Comparison of ENCODE assay signal across 8 cellular contexts in genomic region chr3:16060358-16060852, GRCh38.
DNase-seq lines count a peak whose midpoint lies in the region; ATAC-seq and TF ChIP-seq lines count a peak whose summit lies in the region.

No MANE protein-coding gene starts in this region.

- peak; percentile 52; the same call in 2 of the 3 replicates for ATAC-seq in GM23338
- ATAC-seq in left ventricle myocardium superior: peak; percentile 77
- ATAC-seq in gastrocnemius medialis: peak; percentile 85 to 89

- H3K4me3 ChIP-seq in GM23338 (no peak overlapping the region), gastrocnemius medialis (peak overlapping the region in 2 of 4 donors; percentile 3 to 4)

- H3K27ac Mint-ChIP-seq in GM23338: no peak overlapping the region

- DNase-seq in GM23338 (ENCODE audit: low spot score) (peak; percentile 29), amniotic stem cell (lab: John Stamatoyannopoulos, UW) (peak; percentile 87), left ventricle myocardium superior (peak; percentile 47), gastrocnemius medialis (peak; percentile 89), NCI-H2107 treated with DMSO at 0.1 percent for 48 hours (lab: John Stamatoyannopoulos, UW; ENCODE audit: unreplicated experiment) (no peak), COR-L47 (lab: John Stamatoyannopoulos, UW) (no peak), NCI-H1694 (lab: John Stamatoyannopoulos, UW) (no peak)
- no peak for DNase-seq in effector CD8-positive, alpha-beta T cell (lab: John Stamatoyannopoulos, UW)

- H3K4me2 ChIP-seq in GM23338: no peak overlapping the region

- H3K27ac ChIP-seq in GM23338 (ENCODE audit: low read depth) (no peak overlapping the region), gastrocnemius medialis (peak overlapping the region; percentile 83 to 90 (median 86))

- H3K9me3 ChIP-seq in gastrocnemius medialis: no peaks in the 10 kb centered on the region

- H3K9me2 ChIP-seq in GM23338 (ENCODE audit: insufficient read depth): peaks cover 4% of the 10 kb centered on the region; the same call in 1 of the 2 replicates

- no peaks in the 10 kb centered on the region for H3K27me3 Mint-ChIP-seq in GM23338 (ENCODE audit: insufficient read depth, low read depth, poor library complexity)

- no peaks in the 10 kb centered on the region for H3K36me3 Mint-ChIP-seq in GM23338 (ENCODE audit: low read depth)

- H3K79me2 ChIP-seq in GM23338 (replicated peaks; ENCODE audit: insufficient read depth): no peaks in the 10 kb centered on the region

- peak in 1 of 2 donors; percentile 72 for TF ChIP-seq POLR2A in gastrocnemius medialis (IDR thresholded peaks at IDR 0.05)

- H3K4me3 Mint-ChIP-seq in GM23338: no peak overlapping the region

- H3K27me3 ChIP-seq in GM23338 (ENCODE audit: insufficient read depth) (no peaks in the 10 kb centered on the region), gastrocnemius medialis (no peaks in the 10 kb centered on the region)

- peak in 1 of 2 experiments; percentile 40; a peak in 2 of 4 replicates for TF ChIP-seq CTCF in GM23338 (conservative IDR thresholded peaks at IDR 0.05; ENCODE audit: low read depth in 2 of 2)
- TF ChIP-seq CTCF in gastrocnemius medialis (IDR thresholded peaks at IDR 0.05 in 4 of 5, conservative IDR thresholded peaks at IDR 0.05 in 1 of 5): peak in 1 of 5 experiments; percentile 8

- H3K4me1 ChIP-seq in GM23338 (ENCODE audit: insufficient read depth) (0 out of 2 replicates have a peak, but pooled peaks cover 5% of the 10 kb centered on the region), gastrocnemius medialis (peaks cover 51 to 54% of the 10 kb centered on the region in 2 donors)

- H3K9me3 Mint-ChIP-seq in GM23338: no peaks in the 10 kb centered on the region

- in situ Hi-C loops in gastrocnemius medialis (cut with MboI; ENCODE audit: low sequenced_read_pairs in 4 of 4): loop anchor here in 1 of 4 donors (5.0 kb wide), 1 partner anchor 112 kb away; the partner anchor contains the start of gene GALNT15

- intact Hi-C loops in left ventricle myocardium superior (cut with micrococcal nuclease): no loop called here
- intact Hi-C loops in gastrocnemius medialis (cut with DNase I; ENCODE audit: low total_unique reads): loop anchor here (2.0 to 5.0 kb wide), 4 partner anchors 52 to 1538 kb away; no protein-coding TSS in a partner anchor

- H3F3A ChIP-seq in GM23338 (replicated peaks; ENCODE audit: low read depth): no peaks in the 10 kb centered on the region

- no peaks in the 10 kb centered on the region for H4K20me1 ChIP-seq in GM23338 (replicated peaks; ENCODE audit: insufficient read depth)

- peaks cover 5% of the 10 kb centered on the region; the same call in 2 of the 3 replicates for H3K4me1 Mint-ChIP-seq in GM23338

- H2AFZ ChIP-seq in GM23338: no peak overlapping the region

- H3K36me3 ChIP-seq in GM23338 (ENCODE audit: insufficient read depth) (no peaks in the 10 kb centered on the region), gastrocnemius medialis (no peaks in the 10 kb centered on the region)

TF ChIP-seq in GM23338, 12 proteins besides CTCF, POLR2A, EP300 and RAD21 (continues in another document):
- TF ChIP-seq EZH2 (IDR thresholded peaks at IDR 0.05; ENCODE audit: low read depth, unreplicated experiment): no peak
- no peak for TF ChIP-seq ZNF114 (CRISPR knock-in tag; IDR thresholded peaks at IDR 0.05)
- no peak for TF ChIP-seq ETS1 (IDR thresholded peaks at IDR 0.05)
- TF ChIP-seq ZNF462 (CRISPR knock-in tag; IDR thresholded peaks at IDR 0.05): no peak
- TF ChIP-seq JUNB (IDR thresholded peaks at IDR 0.05; ENCODE audit: unreplicated experiment): no peak
- no peak for TF ChIP-seq REST (IDR thresholded peaks at IDR 0.05; ENCODE audit: unreplicated experiment)
- TF ChIP-seq NANOG (IDR thresholded peaks at IDR 0.05; ENCODE audit: borderline replicate concordance): no peak

Comparison
In these comparisons a context has a peak if more than half of its experiments do, and no peak if none do; other contexts are left out.
1. DNase-seq: peak in GM23338 (single experiment), amniotic stem cell (single experiment), left ventricle myocardium superior (single experiment) and gastrocnemius medialis (2 of 2); none in NCI-H2107 treated with DMSO at 0.1 percent for 48 hours (single experiment), COR-L47 (single experiment), NCI-H1694 (single experiment) and effector CD8-positive, alpha-beta T cell (single experiment).
2. Peak in every context shown above with its lines, with median percentiles within 50 percentile points of each other: ATAC-seq.